ENCODE assay signal across 8 cellular contexts in genomic region chr3:33437556-33438283, GRCh38. TPM values are rescaled to one million over a fixed set of nuclear protein-coding genes. Genes with fewer than 3 reads are reported as not detected.
DNase-seq lines count a peak whose midpoint lies in the region; ATAC-seq and TF ChIP-seq lines count a peak whose summit lies in the region.

No MANE protein-coding gene starts in this region.

- H3K27ac ChIP-seq in WERI-Rb-1 (no peak overlapping the region), heart right ventricle (peak overlapping the region in 9 of 10 donors; percentile 17 to 97 (median 95)), smooth muscle cell (ENCODE audit: low read depth) (peak overlapping the region; percentile 67)

- H3K4me2 ChIP-seq in smooth muscle cell = peak overlapping the region; percentile 96

- TF ChIP-seq CTCF in WERI-Rb-1 (IDR thresholded peaks at IDR 0.05; ENCODE audit: low read depth, low read length) = no peak
- no peak for TF ChIP-seq CTCF in heart right ventricle (IDR thresholded peaks at IDR 0.05)
- TF ChIP-seq CTCF in smooth muscle cell (IDR thresholded peaks at IDR 0.05; ENCODE audit: borderline replicate concordance, insufficient read depth, poor library complexity, severe bottlenecking) = no peak

- H3K4me1 ChIP-seq in heart right ventricle (peaks cover 2 to 71% (median 55%) of the 10 kb centered on the region in 9 donors), smooth muscle cell (ENCODE audit: low read depth) (peaks cover 30% of the 10 kb centered on the region)

- intact Hi-C loops in heart right ventricle (cut with DNase I) = no loop called here

- H3K36me3 Mint-ChIP-seq in T-helper 2 cell treated with Interferon-gamma antibody and Interleukin-4, amounts not matched to agents 5 μg/mL and 100 μg/mL, for 36 hours (ENCODE audit: low read depth) = peaks cover 5% of the 10 kb centered on the region

- H3K79me2 ChIP-seq in smooth muscle cell (ENCODE audit: low read depth) = peaks cover 71% of the 10 kb centered on the region

- H3K4me3 ChIP-seq in WERI-Rb-1 (ENCODE audit: low read depth, low read length) (peak overlapping the region; percentile 98), heart right ventricle (peak overlapping the region in 8 of 10 donors; percentile 71 to 89 (median 87)), smooth muscle cell (peak overlapping the region; percentile 76)

- H3K9ac ChIP-seq in smooth muscle cell (ENCODE audit: low read depth) = peak overlapping the region; percentile 69

- H3K9me3 ChIP-seq in WERI-Rb-1 (ENCODE audit: severe bottlenecking) (no peaks in the 10 kb centered on the region), heart right ventricle (no peaks in the 10 kb centered on the region), smooth muscle cell (replicated peaks; ENCODE audit: low read depth) (no peaks in the 10 kb centered on the region)

- H3K36me3 ChIP-seq in WERI-Rb-1 (peaks cover 4% of the 10 kb centered on the region), heart right ventricle (no peaks in the 10 kb centered on the region), smooth muscle cell (ENCODE audit: low read depth) (no peaks in the 10 kb centered on the region)

- no peak for DNase-seq in T-helper 2 cell treated with Interferon-gamma antibody and Interleukin-4, amounts not matched to agents 5 μg/mL and 100 μg/mL, for 36 hours (ENCODE audit: low spot score)
- no peak for DNase-seq in T-helper 2 cell
- no peak for DNase-seq in WERI-Rb-1
- DNase-seq in heart right ventricle = peak in 1 of 2 donors; percentile 24
- DNase-seq in smooth muscle cell (lab: John Stamatoyannopoulos, UW; ENCODE audit: unreplicated experiment) = no peak
- DNase-seq in amygdala (lab: John Stamatoyannopoulos, UW) = no peak

- H4K20me1 ChIP-seq in smooth muscle cell (ENCODE audit: low read depth) = peaks cover 67% of the 10 kb centered on the region

- H3K4me1 Mint-ChIP-seq in T-helper 2 cell treated with Interferon-gamma antibody and Interleukin-4, amounts not matched to agents 5 μg/mL and 100 μg/mL, for 36 hours (ENCODE audit: low read depth) = peaks cover 40% of the 10 kb centered on the region

- no peak for ATAC-seq in heart right ventricle
- ATAC-seq in GM21360 (IDR thresholded peaks at IDR 0.05; ENCODE audit: unreplicated experiment) = no peak
- no peak for ATAC-seq in GM18868 (IDR thresholded peaks at IDR 0.05; ENCODE audit: unreplicated experiment)

- 39 to 41% methylated on average over 3 of the region's 3 CpGs for WGBS in heart right ventricle, 2 donors
- 20% methylated on average over 3 of the region's 3 CpGs for WGBS in smooth muscle cell (ENCODE audit: low lambda C conversion rate)

- H3K27me3 ChIP-seq in WERI-Rb-1 (ENCODE audit: insufficient read depth, low read depth, severe bottlenecking) (no peaks in the 10 kb centered on the region), heart right ventricle (no peaks in the 10 kb centered on the region), smooth muscle cell (ENCODE audit: low read depth) (no peaks in the 10 kb centered on the region)

- H3F3A ChIP-seq in smooth muscle cell (ENCODE audit: low read depth) = peaks cover 17% of the 10 kb centered on the region

- H2AFZ ChIP-seq in smooth muscle cell (ENCODE audit: low read depth) = no peak overlapping the region

- H3K27ac Mint-ChIP-seq in T-helper 2 cell treated with Interferon-gamma antibody and Interleukin-4, amounts not matched to agents 5 μg/mL and 100 μg/mL, for 36 hours = no peak overlapping the region

- no peaks in the 10 kb centered on the region for H3K9me3 Mint-ChIP-seq in T-helper 2 cell treated with Interferon-gamma antibody and Interleukin-4, amounts not matched to agents 5 μg/mL and 100 μg/mL, for 36 hours

- H3K27me3 Mint-ChIP-seq in T-helper 2 cell treated with Interferon-gamma antibody and Interleukin-4, amounts not matched to agents 5 μg/mL and 100 μg/mL, for 36 hours (ENCODE audit: low read depth) = no peaks in the 10 kb centered on the region

- peak overlapping the region; percentile 97 for H3K4me3 Mint-ChIP-seq in T-helper 2 cell treated with Interferon-gamma antibody and Interleukin-4, amounts not matched to agents 5 μg/mL and 100 μg/mL, for 36 hours

RNA-seq across cellular contexts. Expression of gene UBP1, which starts 2.5 kb away (rescaled TPM):
- total RNA-seq in heart right ventricle = 10 to 100 TPM; 33.2 to 51.7 (median 42.3) TPM
- 10 to 100 TPM; 18.0 to 21.7 TPM for polyA plus RNA-seq in heart right ventricle
- total RNA-seq in smooth muscle cell = 50.9 and 69.6 TPM in 2 replicates
- polyA plus RNA-seq in smooth muscle cell = 18.4 and 22.1 TPM in 2 replicates
